ENCODE assay signal across 8 cellular contexts in genomic region chr7:28020302-28020940, GRCh38.
DNase-seq lines count a peak whose midpoint lies in the region; ATAC-seq, FAIRE-seq and TF ChIP-seq lines count a peak whose summit lies in the region.

No MANE protein-coding gene starts in this region.

- WGBS in transverse colon (ENCODE audit: low coverage in 1 of 2), 2 donors, result 15 to 16% methylated on average over 6 to 12 of the region's 12 CpGs

- TF ChIP-seq EP300 in transverse colon (IDR thresholded peaks at IDR 0.05; ENCODE audit: low read depth), result no peak

- H3K27ac ChIP-seq in epithelial cell of prostate, result no peak overlapping the region
- H3K27ac ChIP-seq in transverse colon, result peak overlapping the region in 1 of 4 donors; percentile 4

- FAIRE-seq in GM12892 (lab: Jason Lieb, UNC), result peak; percentile 94

- H3K4me3 ChIP-seq in mucosa of descending colon (no peak overlapping the region), transverse colon (no peak overlapping the region)

- H3K36me3 ChIP-seq in mucosa of descending colon (ENCODE audit: low read depth) (no peaks in the 10 kb centered on the region), transverse colon (no peaks in the 10 kb centered on the region)

- in situ Hi-C loops in transverse colon (cut with MboI; ENCODE audit: low pct_ligation_motif_present in 1 of 4, low pct_unique_long_range_greater_than_20kb in 1 of 4, low sequenced_read_pairs in 3 of 4), result loop anchor here in 1 of 4 donors (25.0 kb wide), 1 partner anchor 808 kb away; the partner anchor contains the start of gene HOXA13

- peaks cover 9% of the 10 kb centered on the region for H3K4me1 Mint-ChIP-seq in activated B cell treated with CpG ODN at 0.5 μM for 24 hours

- H3K4me1 ChIP-seq in mucosa of descending colon (ENCODE audit: low read depth) (no peaks in the 10 kb centered on the region), transverse colon (peaks cover 0 to 9% (median 8%) of the 10 kb centered on the region in 4 donors)

- H3K9me3 Mint-ChIP-seq in activated B cell treated with CpG ODN at 0.5 μM for 24 hours, result no peaks in the 10 kb centered on the region

- POLR2A ChIA-PET in activated B cell treated with CpG ODN at 0.5 μM for 24 hours (lab: Charles Lee), result no interaction called here

- H3K27me3 Mint-ChIP-seq in activated B cell treated with CpG ODN at 0.5 μM for 24 hours, result no peaks in the 10 kb centered on the region

- TF ChIP-seq CTCF in activated B cell treated with CpG ODN at 0.5 μM for 24 hours (IDR thresholded peaks at IDR 0.05) (no peak), mucosa of descending colon (IDR thresholded peaks at IDR 0.05) (peak; percentile 70), transverse colon (IDR thresholded peaks at IDR 0.05) (peak; percentile 79 to 91 (median 84))

- intact Hi-C loops in activated B cell treated with CpG ODN at 0.5 μM for 24 hours (cut with micrococcal nuclease), result loop anchor here (1.0 to 5.0 kb wide), 5 partner anchors 98 to 824 kb away; partner anchors contain the start of gene TAX1BP1
- intact Hi-C loops in mucosa of descending colon (cut with DNase I, micrococcal nuclease), result loop anchor here in 1 of 2 donors (10.0 kb wide), 1 partner anchor 826 kb away; no protein-coding TSS in a partner anchor
- intact Hi-C loops in transverse colon (cut with DNase I; ENCODE audit: low total_unique reads), result loop anchor here (5.0 kb wide), 1 partner anchor 72 kb away; no protein-coding TSS in a partner anchor

- TF ChIP-seq POLR2A in GM12892 (IDR thresholded peaks at IDR 0.05; ENCODE audit: low read depth, low read length), result no peak
- TF ChIP-seq POLR2A in transverse colon (IDR thresholded peaks at IDR 0.05), result no peak

- no peaks in the 10 kb centered on the region for H3K27me3 ChIP-seq in transverse colon

- H3K27ac Mint-ChIP-seq in activated B cell treated with CpG ODN at 0.5 μM for 24 hours, result no peak overlapping the region

- H3K4me3 Mint-ChIP-seq in activated B cell treated with CpG ODN at 0.5 μM for 24 hours, result no peak overlapping the region

- no peaks in the 10 kb centered on the region for H3K9me3 ChIP-seq in mucosa of descending colon
- H3K9me3 ChIP-seq in transverse colon, result no peaks in the 10 kb centered on the region

- peak; percentile 72 for ATAC-seq in HG03108 (IDR thresholded peaks at IDR 0.05; ENCODE audit: unreplicated experiment)
- ATAC-seq in activated B cell treated with CpG ODN at 0.5 μM for 24 hours (ENCODE audit: low read depth), result peak; percentile 77
- peak; percentile 97 for ATAC-seq in mucosa of descending colon

- peaks cover 56% of the 10 kb centered on the region for H3K36me3 Mint-ChIP-seq in activated B cell treated with CpG ODN at 0.5 μM for 24 hours (ENCODE audit: low read depth)

- CTCF ChIA-PET in activated B cell treated with CpG ODN at 0.5 μM for 24 hours (lab: Charles Lee), result interaction anchor here (0.6 to 2.1 kb wide), 12 partner anchors 9 to 825 kb away, joined by 3 to 16 read pairs (median 3); no protein-coding TSS in a partner anchor

- DNase-seq in AG08396 (ENCODE audit: low spot score), result peak; percentile 77
- DNase-seq in GM12892 (ENCODE audit: insufficient read length), result peak; percentile 19
- peak; percentile 48 for DNase-seq in NCI-H2227 treated with DMSO at 0.1 percent for 48 hours (lab: John Stamatoyannopoulos, UW)
- DNase-seq in activated B cell treated with CpG ODN at 0.5 μM for 24 hours, result no peak
- peak; percentile 40 for DNase-seq in epithelial cell of prostate (ENCODE audit: low read depth, low spot score)
- DNase-seq in mucosa of descending colon, result peak; percentile 51 to 74 (median 61)
- DNase-seq in transverse colon, result peak; percentile 58
